1 cellular context compared by ENCODE assay signal in the genomic region with DNA sequence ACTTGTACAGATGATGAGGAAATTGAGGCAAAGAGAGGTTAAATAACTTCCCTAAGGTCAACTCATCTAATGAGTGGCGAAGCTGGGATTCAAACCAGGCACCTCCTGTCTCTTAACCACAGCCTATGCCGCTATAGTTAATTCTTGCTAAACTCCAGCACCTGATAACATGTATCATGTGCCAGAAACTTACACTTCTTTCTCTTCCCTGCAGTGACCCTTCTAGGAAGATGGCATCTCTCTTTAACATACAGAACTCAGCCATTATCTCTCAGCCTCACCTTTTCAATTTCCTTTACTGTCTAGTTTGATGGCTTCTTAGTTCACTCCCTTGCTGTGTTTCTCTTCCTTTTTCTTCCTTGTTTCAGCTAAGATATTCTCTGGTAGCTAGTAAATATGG.
TF ChIP-seq lines count a peak whose summit lies in the region.

No MANE protein-coding gene starts in this region.

TF ChIP-seq in K562, 482 proteins besides CTCF, POLR2A, EP300 and RAD21 (continued from another document and continues in another):
- TF ChIP-seq, protein P1, sequence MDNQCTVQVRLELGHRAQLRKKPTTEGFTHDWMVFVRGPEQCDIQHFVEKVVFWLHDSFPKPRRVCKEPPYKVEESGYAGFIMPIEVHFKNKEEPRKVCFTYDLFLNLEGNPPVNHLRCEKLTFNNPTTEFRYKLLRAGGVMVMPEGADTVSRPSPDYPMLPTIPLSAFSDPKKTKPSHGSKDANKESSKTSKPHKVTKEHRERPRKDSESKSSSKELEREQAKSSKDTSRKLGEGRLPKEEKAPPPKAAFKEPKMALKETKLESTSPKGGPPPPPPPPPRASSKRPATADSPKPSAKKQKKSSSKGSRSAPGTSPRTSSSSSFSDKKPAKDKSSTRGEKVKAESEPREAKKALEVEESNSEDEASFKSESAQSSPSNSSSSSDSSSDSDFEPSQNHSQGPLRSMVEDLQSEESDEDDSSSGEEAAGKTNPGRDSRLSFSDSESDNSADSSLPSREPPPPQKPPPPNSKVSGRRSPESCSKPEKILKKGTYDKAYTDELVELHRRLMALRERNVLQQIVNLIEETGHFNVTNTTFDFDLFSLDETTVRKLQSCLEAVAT (IDR thresholded peaks at IDR 0.05), result no peak
- TF ChIP-seq, protein P2, sequence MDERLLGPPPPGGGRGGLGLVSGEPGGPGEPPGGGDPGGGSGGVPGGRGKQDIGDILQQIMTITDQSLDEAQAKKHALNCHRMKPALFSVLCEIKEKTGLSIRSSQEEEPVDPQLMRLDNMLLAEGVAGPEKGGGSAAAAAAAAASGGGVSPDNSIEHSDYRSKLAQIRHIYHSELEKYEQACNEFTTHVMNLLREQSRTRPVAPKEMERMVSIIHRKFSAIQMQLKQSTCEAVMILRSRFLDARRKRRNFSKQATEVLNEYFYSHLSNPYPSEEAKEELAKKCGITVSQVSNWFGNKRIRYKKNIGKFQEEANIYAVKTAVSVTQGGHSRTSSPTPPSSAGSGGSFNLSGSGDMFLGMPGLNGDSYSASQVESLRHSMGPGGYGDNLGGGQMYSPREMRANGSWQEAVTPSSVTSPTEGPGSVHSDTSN (CRISPR knock-in tag; IDR thresholded peaks at IDR 0.05; ENCODE audit: low read depth), result no peak
- TF ChIP-seq, protein P2 (tag; conservative IDR thresholded peaks at IDR 0.05; ENCODE audit: low read depth), result no peak
- TF ChIP-seq, protein P3, sequence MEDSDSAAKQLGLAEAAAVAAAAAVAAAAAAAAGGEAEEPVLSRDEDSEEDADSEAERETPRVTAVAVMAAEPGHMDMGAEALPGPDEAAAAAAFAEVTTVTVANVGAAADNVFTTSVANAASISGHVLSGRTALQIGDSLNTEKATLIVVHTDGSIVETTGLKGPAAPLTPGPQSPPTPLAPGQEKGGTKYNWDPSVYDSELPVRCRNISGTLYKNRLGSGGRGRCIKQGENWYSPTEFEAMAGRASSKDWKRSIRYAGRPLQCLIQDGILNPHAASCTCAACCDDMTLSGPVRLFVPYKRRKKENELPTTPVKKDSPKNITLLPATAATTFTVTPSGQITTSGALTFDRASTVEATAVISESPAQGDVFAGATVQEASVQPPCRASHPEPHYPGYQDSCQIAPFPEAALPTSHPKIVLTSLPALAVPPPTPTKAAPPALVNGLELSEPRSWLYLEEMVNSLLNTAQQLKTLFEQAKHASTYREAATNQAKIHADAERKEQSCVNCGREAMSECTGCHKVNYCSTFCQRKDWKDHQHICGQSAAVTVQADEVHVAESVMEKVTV (CRISPR knock-in tag; IDR thresholded peaks at IDR 0.05), result no peak
- TF ChIP-seq SUPT5H (IDR thresholded peaks at IDR 0.05) (no peak), ZBTB17 (CRISPR knock-in tag; IDR thresholded peaks at IDR 0.05) (no peak), ARHGAP35 (IDR thresholded peaks at IDR 0.05; ENCODE audit: partially characterized antibody) (no peak), KAT8 (IDR thresholded peaks at IDR 0.05; ENCODE audit: low read depth) (no peak), GATAD2B (IDR thresholded peaks at IDR 0.05; ENCODE audit: borderline replicate concordance) (peak; percentile 36; the same call in 1 of the 2 replicates), SMAD4 (CRISPR knock-in tag; conservative IDR thresholded peaks at IDR 0.05) (no peak), ZNF780A (CRISPR knock-in tag; IDR thresholded peaks at IDR 0.05) (no peak), MEIS2 (IDR thresholded peaks at IDR 0.05; ENCODE audit: partially characterized antibody) (peak; percentile 63), PHF21A (IDR thresholded peaks at IDR 0.05; ENCODE audit: borderline replicate concordance, low read depth) (no peak), SRSF3 (IDR thresholded peaks at IDR 0.05; ENCODE audit: insufficient read depth, low read length) (no peak), ETV1 (tag; conservative IDR thresholded peaks at IDR 0.05; ENCODE audit: low read depth) (no peak), MCM2 (IDR thresholded peaks at IDR 0.05; ENCODE audit: low read depth) (no peak), JUNB (CRISPR knock-in tag; conservative IDR thresholded peaks at IDR 0.05) (no peak), ZC3H11A (IDR thresholded peaks at IDR 0.05; ENCODE audit: low read depth, low read length) (no peak), ZNF668 (CRISPR knock-in tag; IDR thresholded peaks at IDR 0.05) (no peak), KAT7 (CRISPR knock-in tag; IDR thresholded peaks at IDR 0.05; ENCODE audit: borderline replicate concordance) (no peak), POLR3A (IDR thresholded peaks at IDR 0.05; ENCODE audit: borderline replicate concordance, extremely low read depth, insufficient read depth, insufficient read length) (no peak), NFIC (IDR thresholded peaks at IDR 0.05) (peak; percentile 68), ZNF589 (CRISPR knock-in tag; IDR thresholded peaks at IDR 0.05; ENCODE audit: low read depth) (no peak), ZNF445 (CRISPR knock-in tag; IDR thresholded peaks at IDR 0.05; ENCODE audit: low read depth) (no peak), TEAD1 (CRISPR knock-in tag; IDR thresholded peaks at IDR 0.05) (no peak), HNRNPH1 (optimal IDR thresholded peaks at IDR 0.05; ENCODE audit: low read depth, low read length) (no peak), MXI1 (IDR thresholded peaks at IDR 0.05; ENCODE audit: low read depth, low read length) (no peak), ZNF717 (CRISPR knock-in tag; IDR thresholded peaks at IDR 0.05) (no peak), SMC3 (conservative IDR thresholded peaks at IDR 0.05; ENCODE audit: insufficient read depth, low read depth, low read length) (no peak), SIN3B (IDR thresholded peaks at IDR 0.05; ENCODE audit: low read depth) (no peak), POLR2B (IDR thresholded peaks at IDR 0.05; ENCODE audit: low read depth, partially characterized antibody) (no peak), RBM34 (IDR thresholded peaks at IDR 0.05; ENCODE audit: borderline replicate concordance, insufficient read depth, low read length) (no peak), ARID1B (IDR thresholded peaks at IDR 0.05) (peak; percentile 92), TCF3 (CRISPR knock-in tag; IDR thresholded peaks at IDR 0.05) (peak; percentile 81), ZNF431 (CRISPR knock-in tag; IDR thresholded peaks at IDR 0.05) (no peak), POLR2AphosphoS2 (IDR thresholded peaks at IDR 0.05; ENCODE audit: low read length) (no peak), CREM (IDR thresholded peaks at IDR 0.05; ENCODE audit: low read depth) (no peak), CHCHD3 (CRISPR knock-in tag; IDR thresholded peaks at IDR 0.05) (no peak), CBFA2T2 (conservative IDR thresholded peaks at IDR 0.05) (peak; percentile 88), CBX2 (IDR thresholded peaks at IDR 0.05; ENCODE audit: insufficient read depth, low read length, poor library complexity, severe bottlenecking) (no peak), ZNF699 (CRISPR knock-in tag; IDR thresholded peaks at IDR 0.05; ENCODE audit: insufficient replicate concordance) (no peak), BHLHE40 (IDR thresholded peaks at IDR 0.05; ENCODE audit: low read length) (peak; percentile 46; the same call in 1 of the 2 replicates), CBX3 (IDR thresholded peaks at IDR 0.05; ENCODE audit: borderline replicate concordance in 1 of 2, low read length in 2 of 2) (no peak)
- TF ChIP-seq, protein P4, sequence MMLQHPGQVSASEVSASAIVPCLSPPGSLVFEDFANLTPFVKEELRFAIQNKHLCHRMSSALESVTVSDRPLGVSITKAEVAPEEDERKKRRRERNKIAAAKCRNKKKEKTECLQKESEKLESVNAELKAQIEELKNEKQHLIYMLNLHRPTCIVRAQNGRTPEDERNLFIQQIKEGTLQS (IDR thresholded peaks at IDR 0.05), result no peak
- TF ChIP-seq, protein P4 (CRISPR knock-in tag; conservative IDR thresholded peaks at IDR 0.05), result no peak
- TF ChIP-seq, protein P5, sequence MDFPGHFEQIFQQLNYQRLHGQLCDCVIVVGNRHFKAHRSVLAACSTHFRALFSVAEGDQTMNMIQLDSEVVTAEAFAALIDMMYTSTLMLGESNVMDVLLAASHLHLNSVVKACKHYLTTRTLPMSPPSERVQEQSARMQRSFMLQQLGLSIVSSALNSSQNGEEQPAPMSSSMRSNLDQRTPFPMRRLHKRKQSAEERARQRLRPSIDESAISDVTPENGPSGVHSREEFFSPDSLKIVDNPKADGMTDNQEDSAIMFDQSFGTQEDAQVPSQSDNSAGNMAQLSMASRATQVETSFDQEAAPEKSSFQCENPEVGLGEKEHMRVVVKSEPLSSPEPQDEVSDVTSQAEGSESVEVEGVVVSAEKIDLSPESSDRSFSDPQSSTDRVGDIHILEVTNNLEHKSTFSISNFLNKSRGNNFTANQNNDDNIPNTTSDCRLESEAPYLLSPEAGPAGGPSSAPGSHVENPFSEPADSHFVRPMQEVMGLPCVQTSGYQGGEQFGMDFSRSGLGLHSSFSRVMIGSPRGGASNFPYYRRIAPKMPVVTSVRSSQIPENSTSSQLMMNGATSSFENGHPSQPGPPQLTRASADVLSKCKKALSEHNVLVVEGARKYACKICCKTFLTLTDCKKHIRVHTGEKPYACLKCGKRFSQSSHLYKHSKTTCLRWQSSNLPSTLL (IDR thresholded peaks at IDR 0.05), result no peak
- TF ChIP-seq, protein P6, sequence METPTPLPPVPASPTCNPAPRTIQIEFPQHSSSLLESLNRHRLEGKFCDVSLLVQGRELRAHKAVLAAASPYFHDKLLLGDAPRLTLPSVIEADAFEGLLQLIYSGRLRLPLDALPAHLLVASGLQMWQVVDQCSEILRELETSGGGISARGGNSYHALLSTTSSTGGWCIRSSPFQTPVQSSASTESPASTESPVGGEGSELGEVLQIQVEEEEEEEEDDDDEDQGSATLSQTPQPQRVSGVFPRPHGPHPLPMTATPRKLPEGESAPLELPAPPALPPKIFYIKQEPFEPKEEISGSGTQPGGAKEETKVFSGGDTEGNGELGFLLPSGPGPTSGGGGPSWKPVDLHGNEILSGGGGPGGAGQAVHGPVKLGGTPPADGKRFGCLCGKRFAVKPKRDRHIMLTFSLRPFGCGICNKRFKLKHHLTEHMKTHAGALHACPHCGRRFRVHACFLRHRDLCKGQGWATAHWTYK (CRISPR knock-in tag; IDR thresholded peaks at IDR 0.05), result no peak
- TF ChIP-seq, protein P7, sequence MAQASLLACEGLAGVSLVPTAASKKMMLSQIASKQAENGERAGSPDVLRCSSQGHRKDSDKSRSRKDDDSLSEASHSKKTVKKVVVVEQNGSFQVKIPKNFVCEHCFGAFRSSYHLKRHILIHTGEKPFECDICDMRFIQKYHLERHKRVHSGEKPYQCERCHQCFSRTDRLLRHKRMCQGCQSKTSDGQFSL (CRISPR knock-in tag; IDR thresholded peaks at IDR 0.05), result no peak
- TF ChIP-seq, protein P7 (tag; IDR thresholded peaks at IDR 0.05), result no peak
- TF ChIP-seq, protein P8, sequence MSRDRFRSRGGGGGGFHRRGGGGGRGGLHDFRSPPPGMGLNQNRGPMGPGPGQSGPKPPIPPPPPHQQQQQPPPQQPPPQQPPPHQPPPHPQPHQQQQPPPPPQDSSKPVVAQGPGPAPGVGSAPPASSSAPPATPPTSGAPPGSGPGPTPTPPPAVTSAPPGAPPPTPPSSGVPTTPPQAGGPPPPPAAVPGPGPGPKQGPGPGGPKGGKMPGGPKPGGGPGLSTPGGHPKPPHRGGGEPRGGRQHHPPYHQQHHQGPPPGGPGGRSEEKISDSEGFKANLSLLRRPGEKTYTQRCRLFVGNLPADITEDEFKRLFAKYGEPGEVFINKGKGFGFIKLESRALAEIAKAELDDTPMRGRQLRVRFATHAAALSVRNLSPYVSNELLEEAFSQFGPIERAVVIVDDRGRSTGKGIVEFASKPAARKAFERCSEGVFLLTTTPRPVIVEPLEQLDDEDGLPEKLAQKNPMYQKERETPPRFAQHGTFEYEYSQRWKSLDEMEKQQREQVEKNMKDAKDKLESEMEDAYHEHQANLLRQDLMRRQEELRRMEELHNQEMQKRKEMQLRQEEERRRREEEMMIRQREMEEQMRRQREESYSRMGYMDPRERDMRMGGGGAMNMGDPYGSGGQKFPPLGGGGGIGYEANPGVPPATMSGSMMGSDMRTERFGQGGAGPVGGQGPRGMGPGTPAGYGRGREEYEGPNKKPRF (IDR thresholded peaks at IDR 0.05; ENCODE audit: low read depth, low read length), result no peak
- TF ChIP-seq, protein P9, sequence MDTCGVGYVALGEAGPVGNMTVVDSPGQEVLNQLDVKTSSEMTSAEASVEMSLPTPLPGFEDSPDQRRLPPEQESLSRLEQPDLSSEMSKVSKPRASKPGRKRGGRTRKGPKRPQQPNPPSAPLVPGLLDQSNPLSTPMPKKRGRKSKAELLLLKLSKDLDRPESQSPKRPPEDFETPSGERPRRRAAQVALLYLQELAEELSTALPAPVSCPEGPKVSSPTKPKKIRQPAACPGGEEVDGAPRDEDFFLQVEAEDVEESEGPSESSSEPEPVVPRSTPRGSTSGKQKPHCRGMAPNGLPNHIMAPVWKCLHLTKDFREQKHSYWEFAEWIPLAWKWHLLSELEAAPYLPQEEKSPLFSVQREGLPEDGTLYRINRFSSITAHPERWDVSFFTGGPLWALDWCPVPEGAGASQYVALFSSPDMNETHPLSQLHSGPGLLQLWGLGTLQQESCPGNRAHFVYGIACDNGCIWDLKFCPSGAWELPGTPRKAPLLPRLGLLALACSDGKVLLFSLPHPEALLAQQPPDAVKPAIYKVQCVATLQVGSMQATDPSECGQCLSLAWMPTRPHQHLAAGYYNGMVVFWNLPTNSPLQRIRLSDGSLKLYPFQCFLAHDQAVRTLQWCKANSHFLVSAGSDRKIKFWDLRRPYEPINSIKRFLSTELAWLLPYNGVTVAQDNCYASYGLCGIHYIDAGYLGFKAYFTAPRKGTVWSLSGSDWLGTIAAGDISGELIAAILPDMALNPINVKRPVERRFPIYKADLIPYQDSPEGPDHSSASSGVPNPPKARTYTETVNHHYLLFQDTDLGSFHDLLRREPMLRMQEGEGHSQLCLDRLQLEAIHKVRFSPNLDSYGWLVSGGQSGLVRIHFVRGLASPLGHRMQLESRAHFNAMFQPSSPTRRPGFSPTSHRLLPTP (IDR thresholded peaks at IDR 0.05; ENCODE audit: borderline replicate concordance, extremely low read depth, insufficient read length), result peak; percentile 7
- TF ChIP-seq, protein P10, sequence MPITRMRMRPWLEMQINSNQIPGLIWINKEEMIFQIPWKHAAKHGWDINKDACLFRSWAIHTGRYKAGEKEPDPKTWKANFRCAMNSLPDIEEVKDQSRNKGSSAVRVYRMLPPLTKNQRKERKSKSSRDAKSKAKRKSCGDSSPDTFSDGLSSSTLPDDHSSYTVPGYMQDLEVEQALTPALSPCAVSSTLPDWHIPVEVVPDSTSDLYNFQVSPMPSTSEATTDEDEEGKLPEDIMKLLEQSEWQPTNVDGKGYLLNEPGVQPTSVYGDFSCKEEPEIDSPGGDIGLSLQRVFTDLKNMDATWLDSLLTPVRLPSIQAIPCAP (CRISPR knock-in tag; IDR thresholded peaks at IDR 0.05; ENCODE audit: borderline replicate concordance), result no peak
